ENCODE assay signal across 20 cellular contexts in the genomic region with DNA sequence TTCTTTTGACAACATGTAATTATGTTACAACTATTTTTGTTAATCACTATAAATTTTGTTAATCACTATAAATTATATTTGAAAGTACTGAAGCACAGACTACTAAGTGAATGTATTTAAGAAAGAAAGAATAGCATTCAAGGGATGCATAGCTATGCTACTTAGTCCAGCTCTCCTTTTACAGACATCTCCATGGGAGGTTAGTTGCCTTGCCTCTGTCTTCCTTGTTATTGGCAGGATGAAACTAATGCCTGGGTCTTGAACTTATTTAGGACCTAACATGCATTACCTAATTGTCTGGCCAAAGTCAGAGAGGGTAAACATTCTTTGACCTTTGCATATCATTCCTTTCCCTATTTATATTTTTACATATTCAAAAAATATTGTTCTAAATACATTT.
"Had no signal": no experiment of that assay in that cellular context is flagged by ENCODE, and none has a peak within 500 bp of the region (broad histone marks: within the 10 kb centered on the region; RNA-seq: fewer than 3 reads in every experiment).

No MANE protein-coding gene starts in this region.

- H3K4me3 Mint-ChIP-seq: immature natural killer cell, mesothelial cell of epicardium, naive B cell had no signal

- H3K4me2 ChIP-seq: hepatocyte had no signal

- H3K4me1 ChIP-seq: esophagus muscularis mucosa, gastroesophageal sphincter, heart left ventricle, left lung, lower lobe of right lung had no signal

- H3K79me2 ChIP-seq: hepatocyte had no signal

- H3K36me3 Mint-ChIP-seq: immature natural killer cell, mesothelial cell of epicardium, naive B cell had no signal

- H3K4me1 Mint-ChIP-seq: immature natural killer cell, naive B cell had no signal

- DNase-seq: dermis blood vessel endothelial cell; dorsolateral prefrontal cortex; effector CD4-positive, alpha-beta T cell; effector memory CD4-positive, alpha-beta T cell; foreskin keratinocyte; heart left ventricle; hypothalamus; immature natural killer cell; left cardiac atrium; left lung; left ventricle myocardium superior; lower lobe of right lung; mesenchymal stem cell; mucosa of descending colon; naive B cell had no signal

- H3K27me3 Mint-ChIP-seq: naive B cell had no signal

- H3K27me3 ChIP-seq: dorsolateral prefrontal cortex, esophagus muscularis mucosa, foreskin keratinocyte, gastroesophageal sphincter, heart left ventricle, hepatocyte, left lung had no signal

- H3K27ac Mint-ChIP-seq: immature natural killer cell, mesothelial cell of epicardium, naive B cell had no signal

- H2AFZ ChIP-seq: hepatocyte had no signal

- H3K27ac ChIP-seq: coronary artery, dorsolateral prefrontal cortex, esophagus muscularis mucosa, foreskin keratinocyte, gastroesophageal sphincter, heart left ventricle, hepatocyte, left lung, lower lobe of right lung had no signal

- ATAC-seq: foreskin keratinocyte, gastroesophageal sphincter, heart left ventricle, left cardiac atrium, left lung, left ventricle myocardium superior, lower lobe of right lung, mucosa of descending colon had no signal

- H3K4me3 ChIP-seq: coronary artery, dorsolateral prefrontal cortex, esophagus muscularis mucosa, gastroesophageal sphincter, heart left ventricle, hepatocyte, left lung, lower lobe of right lung, mucosa of descending colon had no signal

- H3K9me3 ChIP-seq: esophagus muscularis mucosa, gastroesophageal sphincter, heart left ventricle, left lung, lower lobe of right lung, mucosa of descending colon had no signal

- H3K9me3 Mint-ChIP-seq: mesothelial cell of epicardium had no signal

- H3K36me3 ChIP-seq: esophagus muscularis mucosa, gastroesophageal sphincter, heart left ventricle, left lung, lower lobe of right lung had no signal
